ENCODE assay signal across 9 cellular contexts in genomic region chr16:30032083-30032819, GRCh38. TPM values are rescaled to one million over a fixed set of nuclear protein-coding genes. Genes with fewer than 3 reads are reported as not detected.
DNase-seq lines count a peak whose midpoint lies in the region; ATAC-seq and TF ChIP-seq lines count a peak whose summit lies in the region.
"Had no signal": no experiment of that assay in that cellular context is flagged by ENCODE, and none has a peak within 500 bp of the region (broad histone marks: within the 10 kb centered on the region; RNA-seq: fewer than 3 reads in every experiment).

No MANE protein-coding gene starts in this region.

- peaks cover 18% of the 10 kb centered on the region for H3K27me3 ChIP-seq in CD4-positive, alpha-beta memory T cell (ENCODE audit: insufficient read depth, low read length)
- H3K27me3 ChIP-seq in tibial nerve = peaks cover 0 to 90% of the 10 kb centered on the region in 2 donors

- H3K27me3 Mint-ChIP-seq in CD4-positive, alpha-beta memory T cell = peaks cover 26 to 37% of the 10 kb centered on the region in 2 donors
- peaks cover 64 to 83% of the 10 kb centered on the region in 2 donors for H3K27me3 Mint-ChIP-seq in effector memory CD8-positive, alpha-beta T cell

- peak; percentile 40 to 60 (median 44) for TF ChIP-seq CTCF in tibial nerve (IDR thresholded peaks at IDR 0.05)

- H3K27ac Mint-ChIP-seq in CD4-positive, alpha-beta memory T cell = peak overlapping the region in 1 of 7 donors; percentile 48
- no peak overlapping the region for H3K27ac Mint-ChIP-seq in effector memory CD8-positive, alpha-beta T cell

- CTCF ChIA-PET in CD4-positive, alpha-beta memory T cell (lab: Charles Lee; ENCODE audit: partially characterized antibody) = interaction anchor here (0.7 to 2.7 kb wide), 28 partner anchors 9 to 392 kb away, joined by 3 to 21 read pairs (median 4); partner anchors contain the start of genes KCTD13, QPRT, TAOK2 and TMEM219

- intact Hi-C loops in CD4-positive, alpha-beta memory T cell (cut with micrococcal nuclease) = no loop called here

- POLR2A ChIA-PET in CD4-positive, alpha-beta memory T cell (lab: Charles Lee; ENCODE audit: partially characterized antibody) = interaction anchor here (0.7 to 1.3 kb wide), 3 partner anchors 27 to 332 kb away, joined by 3 to 5 read pairs (median 3); no protein-coding TSS in a partner anchor

- no peak for TF ChIP-seq POLR2A in tibial nerve (IDR thresholded peaks at IDR 0.05)

- peak; percentile 69 for ATAC-seq in effector memory CD8-positive, alpha-beta T cell (replicated peaks)
- no peak for ATAC-seq in GM21381 (IDR thresholded peaks at IDR 0.05; ENCODE audit: unreplicated experiment)

- no peaks in the 10 kb centered on the region for H3K36me3 ChIP-seq in CD4-positive, alpha-beta memory T cell (ENCODE audit: insufficient read depth, low read length)
- no peaks in the 10 kb centered on the region for H3K36me3 ChIP-seq in tibial nerve

- H3K27ac ChIP-seq in CD4-positive, alpha-beta memory T cell (ENCODE audit: low read depth, low read length) = no peak overlapping the region
- H3K27ac ChIP-seq in tibial nerve = no peak overlapping the region

- no peak for TF ChIP-seq EP300 in tibial nerve (IDR thresholded peaks at IDR 0.05)

- H3K36me3 Mint-ChIP-seq in CD4-positive, alpha-beta memory T cell = no peaks in the 10 kb centered on the region
- no peaks in the 10 kb centered on the region for H3K36me3 Mint-ChIP-seq in effector memory CD8-positive, alpha-beta T cell (ENCODE audit: insufficient read depth)

- peaks cover 5% of the 10 kb centered on the region for H3K4me1 ChIP-seq in CD4-positive, alpha-beta memory T cell (ENCODE audit: insufficient read depth, low read length)
- H3K4me1 ChIP-seq in tibial nerve = peaks cover 0 to 8% (median 4%) of the 10 kb centered on the region in 4 donors

- DNase-seq in CD4-positive, alpha-beta memory T cell = peak; percentile 61 to 70 (median 66)
- DNase-seq in HS-27A (ENCODE audit: low read depth) (peak; percentile 42), NCI-H82 treated with DMSO at 0.1 percent for 48 hours (lab: John Stamatoyannopoulos, UW; ENCODE audit: unreplicated experiment) (peak; percentile 82), myocyte (ENCODE audit: low read depth) (peak; percentile 73), tibial nerve (ENCODE audit: low spot score in 2 of 2) (peak in 1 of 2 donors; percentile 44)
- peak; percentile 66 to 75 for DNase-seq in activated CD4-positive, alpha-beta T cell treated with anti-CD3 and anti-CD28 coated beads, Interleukin-2, amount 50 U/mL, for 48 hours
- DNase-seq in effector memory CD8-positive, alpha-beta T cell = peak; percentile 50 to 65 (median 57)

- no peaks in the 10 kb centered on the region for H3K9me3 ChIP-seq in CD4-positive, alpha-beta memory T cell (ENCODE audit: control insufficient read depth in 1 of 2, low read length in 2 of 2)
- H3K9me3 ChIP-seq in tibial nerve = no peaks in the 10 kb centered on the region

- H3K4me1 Mint-ChIP-seq in CD4-positive, alpha-beta memory T cell = peaks cover 4 to 18% (median 4%) of the 10 kb centered on the region in 4 donors
- H3K4me1 Mint-ChIP-seq in effector memory CD8-positive, alpha-beta T cell (ENCODE audit: low read depth in 2 of 2) = peaks cover 5 to 8% of the 10 kb centered on the region in 2 donors

- H3K4me3 Mint-ChIP-seq in CD4-positive, alpha-beta memory T cell = peak overlapping the region in 5 of 8 donors; percentile 35 to 76 (median 43)
- peak overlapping the region; percentile 40 to 54 for H3K4me3 Mint-ChIP-seq in effector memory CD8-positive, alpha-beta T cell

- 27 to 28% methylated on average over 12 of the region's 12 CpGs for WGBS in tibial nerve, 2 donors

- no peak overlapping the region for H3K4me3 ChIP-seq in CD4-positive, alpha-beta memory T cell (ENCODE audit: low read length in 2 of 2)
- H3K4me3 ChIP-seq in tibial nerve = no peak overlapping the region

- peaks cover 0 to 2% (median 0%) of the 10 kb centered on the region in 8 donors for H3K9me3 Mint-ChIP-seq in CD4-positive, alpha-beta memory T cell
- no peaks in the 10 kb centered on the region for H3K9me3 Mint-ChIP-seq in effector memory CD8-positive, alpha-beta T cell

RNA-seq across cellular contexts. Expression of gene TLCD3B, which starts 1.2 kb away (rescaled TPM):
- total RNA-seq in CD4-positive, alpha-beta memory T cell = not detected
- not detected for polyA plus RNA-seq in CD4-positive, alpha-beta memory T cell
- total RNA-seq in myocyte (0.21 and 1.0 TPM in 2 replicates), tibial nerve (not detected)
- polyA plus RNA-seq in myocyte (2012) = 0.26 TPM

RNA-seq across cellular contexts. Expression of gene C16orf92, which starts 9.3 kb away (rescaled TPM):
- not detected for total RNA-seq in CD4-positive, alpha-beta memory T cell
- not detected for polyA plus RNA-seq in CD4-positive, alpha-beta memory T cell
- total RNA-seq in myocyte = not detected in 2 replicates
- not detected for polyA plus RNA-seq in myocyte (2012)
- not detected for total RNA-seq in tibial nerve
- polyA plus RNA-seq: thymus had no signal

RNA-seq across cellular contexts. Expression of gene DOC2A, which starts 21.4 kb away (rescaled TPM):
- total RNA-seq in CD4-positive, alpha-beta memory T cell = under 1 TPM in 1 of 2 experiments, not detected in 1; 0.80 TPM
- polyA plus RNA-seq in CD4-positive, alpha-beta memory T cell = not detected
- total RNA-seq in myocyte (not detected in 2 replicates), tibial nerve (1 to 10 TPM in 2 of 4 donors, under 1 TPM in 2; 0.44 to 4.2 (median 1.7) TPM)
- 0.06 TPM for polyA plus RNA-seq in myocyte (2012)

RNA-seq across cellular contexts. Expression of gene ALDOA, which starts 33.3 kb away (rescaled TPM):
- total RNA-seq in CD4-positive, alpha-beta memory T cell = 100 to 1,000 TPM; 558 to 563 TPM
- 1,000 to 10,000 TPM; 1,058 to 1,115 TPM for polyA plus RNA-seq in CD4-positive, alpha-beta memory T cell
- total RNA-seq in myocyte = 2,927 and 3,693 TPM in 2 replicates
- polyA plus RNA-seq in myocyte (2012) = 2,123 TPM
- 100 to 1,000 TPM; 474 to 649 (median 487) TPM for total RNA-seq in tibial nerve

RNA-seq across cellular contexts. Expression of gene INO80E, which starts 36.2 kb away (rescaled TPM):
- total RNA-seq in CD4-positive, alpha-beta memory T cell = 100 to 1,000 TPM; 124 to 126 TPM
- 1 to 10 TPM; 6.7 to 7.3 TPM for polyA plus RNA-seq in CD4-positive, alpha-beta memory T cell
- 43.8 and 97.6 TPM in 2 replicates for total RNA-seq in myocyte
- polyA plus RNA-seq in myocyte (2012) = 48.0 TPM
- 10 to 100 TPM; 36.6 to 60.4 (median 51.6) TPM for total RNA-seq in tibial nerve
